8 cellular contexts compared by ENCODE assay signal in the genomic region with DNA sequence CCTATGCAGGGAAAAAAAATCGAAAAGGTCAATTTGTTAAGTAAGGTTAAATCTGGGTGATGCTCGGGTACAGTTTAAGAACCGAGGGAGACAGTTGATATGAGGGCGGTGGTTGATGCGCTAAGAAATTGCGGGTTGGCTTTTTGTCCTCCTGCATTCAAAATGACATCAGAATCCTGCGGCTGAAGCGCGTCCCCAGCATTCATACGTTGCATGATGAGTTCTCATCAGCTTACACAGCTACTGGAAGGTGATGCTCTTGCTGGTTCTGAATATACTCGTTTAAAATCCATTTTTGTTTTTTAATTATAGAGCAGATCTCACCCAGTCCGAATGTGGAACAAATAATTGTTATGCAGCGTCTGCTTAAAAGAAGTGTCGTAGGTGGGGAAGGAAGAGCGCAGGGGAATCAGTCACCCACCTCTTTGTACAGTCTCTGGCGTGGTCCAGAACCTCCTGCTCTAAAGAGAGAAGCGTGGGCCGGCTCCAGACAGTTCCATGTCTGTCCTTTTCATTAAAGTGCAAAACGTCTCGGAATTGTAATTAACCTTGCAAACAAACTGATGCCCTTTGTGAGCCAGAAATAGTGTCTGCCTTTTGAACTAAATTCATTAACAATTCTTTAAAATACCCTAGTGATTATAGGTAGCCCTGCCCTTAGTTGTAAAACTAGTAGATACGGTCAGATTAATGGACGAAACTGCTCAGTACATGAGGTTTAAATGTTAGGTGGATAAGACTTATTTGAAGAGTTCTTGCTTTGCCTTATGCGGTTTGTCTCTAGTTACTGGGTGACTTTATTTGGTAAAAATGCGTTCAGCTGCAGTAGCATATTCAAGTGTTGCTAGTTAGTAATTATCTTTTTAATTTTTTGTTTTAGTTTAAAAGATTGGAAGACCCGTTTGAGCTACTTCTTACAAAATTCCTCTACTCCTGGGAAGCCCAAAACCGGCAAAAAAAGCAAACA. TPM values are rescaled to one million over a fixed set of nuclear protein-coding genes. Genes with fewer than 3 reads are reported as not detected.
A peak's percentile ranks its signal among the peaks of the same experiment; 100 is the strongest.
DNase-seq lines count a peak whose midpoint lies in the region; ATAC-seq and TF ChIP-seq lines count a peak whose summit lies in the region.

No MANE protein-coding gene starts in this region.

- H3K27me3 Mint-ChIP-seq in CD14-positive monocyte (ENCODE audit: low read depth in 3 of 3), result peaks cover 0 to 15% (median 0%) of the 10 kb centered on the region in 3 donors
- peaks cover 21% of the 10 kb centered on the region for H3K27me3 Mint-ChIP-seq in activated naive CD4-positive, alpha-beta T cell treated with anti-CD3 and anti-CD28 coated beads, Interleukin-2, amount 10 ng/mL, durations not matched to agents 7 days and 5 days
- H3K27me3 Mint-ChIP-seq in osteocyte (ENCODE audit: unreplicated experiment), result no peaks in the 10 kb centered on the region

- peak overlapping the region; percentile 98 to 100 for H3K4me3 Mint-ChIP-seq in CD14-positive monocyte
- peak overlapping the region; percentile 89 for H3K4me3 Mint-ChIP-seq in activated naive CD4-positive, alpha-beta T cell treated with anti-CD3 and anti-CD28 coated beads, Interleukin-2, amount 10 ng/mL, durations not matched to agents 7 days and 5 days
- H3K4me3 Mint-ChIP-seq in osteocyte (ENCODE audit: unreplicated experiment), result peak overlapping the region; percentile 99

- H3K4me1 ChIP-seq in OCI-LY7 (ENCODE audit: insufficient read depth, low read length, poor library complexity, severe bottlenecking), result peaks cover 36% of the 10 kb centered on the region
- peaks cover 5% of the 10 kb centered on the region for H3K4me1 ChIP-seq in vagina

- H4K20me1 ChIP-seq in OCI-LY7 (ENCODE audit: insufficient read depth, low read length), result no peaks in the 10 kb centered on the region

- TF ChIP-seq POLR2A in vagina (IDR thresholded peaks at IDR 0.05), result no peak

- POLR2A ChIA-PET in OCI-LY7 (lab: Charles Lee), result interaction anchor here (0.5 to 3.1 kb wide), 13 partner anchors 10 to 299 kb away, joined by 3 to 13 read pairs (median 4); a partner anchor contains a TSS

- H3K4me2 ChIP-seq in OCI-LY7 (ENCODE audit: low read length), result peak overlapping the region; percentile 96

- CTCF ChIA-PET in OCI-LY7 (lab: Charles Lee; ENCODE audit: unreplicated experiment), result no interaction called here
- CTCF ChIA-PET in activated naive CD4-positive, alpha-beta T cell treated with anti-CD3 and anti-CD28 coated beads, Interleukin-2, amount 10 ng/mL, durations not matched to agents 7 days and 5 days (lab: Charles Lee), result interaction anchor here (0.8 to 1.4 kb wide), 2 partner anchors 210 to 313 kb away, joined by 3 read pairs; no protein-coding TSS in a partner anchor

- H3K9me2 ChIP-seq in OCI-LY7 (ENCODE audit: insufficient read depth, low read length), result no peaks in the 10 kb centered on the region

- TF ChIP-seq CTCF in CD14-positive monocyte (IDR thresholded peaks at IDR 0.05), result no peak
- TF ChIP-seq CTCF in OCI-LY7 (conservative IDR thresholded peaks at IDR 0.05; ENCODE audit: low read length), result no peak
- TF ChIP-seq CTCF in osteocyte (IDR thresholded peaks at IDR 0.05), result no peak
- no peak for TF ChIP-seq CTCF in vagina (IDR thresholded peaks at IDR 0.05)

- H3K9me3 ChIP-seq in OCI-LY7 (ENCODE audit: low read length) (no peaks in the 10 kb centered on the region), vagina (no peaks in the 10 kb centered on the region)

- H3K27me3 ChIP-seq in vagina, result no peaks in the 10 kb centered on the region

- H2AFZ ChIP-seq in OCI-LY7 (ENCODE audit: low read length), result peak overlapping the region; percentile 97

- DNase-seq in CD14-positive monocyte (ENCODE audit: low spot score) (no peak), OCI-LY7 (ENCODE audit: low spot score) (peak; percentile 71), glomerular visceral epithelial cell (ENCODE audit: extremely low spot score) (peak; percentile 53), osteocyte (ENCODE audit: extremely low spot score, unreplicated experiment) (no peak), vagina (ENCODE audit: extremely low spot score in 2 of 2) (no peak)
- peak; percentile 70 for DNase-seq in activated naive CD4-positive, alpha-beta T cell treated with anti-CD3 and anti-CD28 coated beads, Interleukin-2, amount 10 ng/mL, durations not matched to agents 7 days and 5 days

- H3K36me3 ChIP-seq in OCI-LY7 (ENCODE audit: insufficient read depth, low read length) (peaks cover 17% of the 10 kb centered on the region), vagina (no peaks in the 10 kb centered on the region)

- peaks cover 32 to 38% of the 10 kb centered on the region in 2 donors for H3K36me3 Mint-ChIP-seq in CD14-positive monocyte
- no peaks in the 10 kb centered on the region for H3K36me3 Mint-ChIP-seq in activated naive CD4-positive, alpha-beta T cell treated with anti-CD3 and anti-CD28 coated beads, Interleukin-2, amount 10 ng/mL, durations not matched to agents 7 days and 5 days
- peaks cover 4% of the 10 kb centered on the region for H3K36me3 Mint-ChIP-seq in osteocyte (ENCODE audit: unreplicated experiment)

- peaks cover 9% of the 10 kb centered on the region; the same call in 1 of the 2 replicates for H3K79me2 ChIP-seq in OCI-LY7 (ENCODE audit: insufficient read depth, low read depth, low read length)

- H3K27ac ChIP-seq in OCI-LY7 (ENCODE audit: low read depth, low read length, poor library complexity, severe bottlenecking) (no peak overlapping the region), vagina (peak overlapping the region; percentile 87)

- peak; percentile 8 for ATAC-seq in HG02943 (IDR thresholded peaks at IDR 0.05; ENCODE audit: low read depth, unreplicated experiment)
- ATAC-seq in HG03460 (IDR thresholded peaks at IDR 0.05; ENCODE audit: unreplicated experiment), result no peak

- H3K27ac Mint-ChIP-seq in CD14-positive monocyte (peak overlapping the region; percentile 97 to 100 (median 99)), osteocyte (ENCODE audit: unreplicated experiment) (peak overlapping the region; percentile 95)
- peak overlapping the region; percentile 78 for H3K27ac Mint-ChIP-seq in activated naive CD4-positive, alpha-beta T cell treated with anti-CD3 and anti-CD28 coated beads, Interleukin-2, amount 10 ng/mL, durations not matched to agents 7 days and 5 days

- H3K4me3 ChIP-seq in OCI-LY7 (ENCODE audit: low read depth, low read length, poor library complexity, severe bottlenecking) (peak overlapping the region; percentile 81), vagina (peak overlapping the region; percentile 65 to 72)

- H3K9me3 Mint-ChIP-seq in CD14-positive monocyte, result peaks cover 0 to 12% (median 6%) of the 10 kb centered on the region in 7 donors
- H3K9me3 Mint-ChIP-seq in activated naive CD4-positive, alpha-beta T cell treated with anti-CD3 and anti-CD28 coated beads, Interleukin-2, amount 10 ng/mL, durations not matched to agents 7 days and 5 days, result no peaks in the 10 kb centered on the region
- H3K9me3 Mint-ChIP-seq in osteocyte (ENCODE audit: unreplicated experiment), result no peaks in the 10 kb centered on the region

- H3K4me1 Mint-ChIP-seq in CD14-positive monocyte, result peaks cover 56% of the 10 kb centered on the region
- peaks cover 29% of the 10 kb centered on the region for H3K4me1 Mint-ChIP-seq in activated naive CD4-positive, alpha-beta T cell treated with anti-CD3 and anti-CD28 coated beads, Interleukin-2, amount 10 ng/mL, durations not matched to agents 7 days and 5 days
- H3K4me1 Mint-ChIP-seq in osteocyte (ENCODE audit: unreplicated experiment), result peaks cover 36% of the 10 kb centered on the region

- TSS peak; percentile 87 for BruUV-seq in OCI-LY7 (replicated peaks; lab: Mats Ljungman, UMichigan)

- intact Hi-C loops in CD14-positive monocyte (cut with micrococcal nuclease), result loop anchor here (2.0 to 10.0 kb wide), 11 partner anchors 63 to 647 kb away; a partner anchor contains a TSS
- intact Hi-C loops in OCI-LY7 (cut with micrococcal nuclease; ENCODE audit: unreplicated experiment), result loop anchor here (2.0 to 5.0 kb wide), 6 partner anchors 175 to 1478 kb away; a partner anchor contains a TSS
- intact Hi-C loops in vagina (cut with DNase I), result loop anchor here (5.0 kb wide), 1 partner anchor 332 kb away; no protein-coding TSS in a partner anchor

RNA-seq across cellular contexts. Expression of a gene that starts 0.7 kb away (rescaled TPM):
- 1,000 to 10,000 TPM; 1,708 to 3,307 TPM for polyA plus RNA-seq in CD14-positive monocyte
- 26.5 and 27.6 TPM in 2 replicates for total RNA-seq in OCI-LY7 (2014; rRNA removed; shearing (Covaris generic))
- 12.5 and 13.6 TPM in 2 replicates for total RNA-seq in OCI-LY7 (2022)
- total RNA-seq in osteocyte, result 6.0 and 7.6 TPM in 2 replicates
- 100 TPM for total RNA-seq in vagina

Comparison
In these comparisons a context has a peak if more than half of its experiments do, and no peak if none do; other contexts are left out.
1. DNase-seq: peak in OCI-LY7 (single experiment), activated naive CD4-positive, alpha-beta T cell treated with anti-CD3 and anti-CD28 coated beads, Interleukin-2, amount 10 ng/mL, durations not matched to agents 7 days and 5 days (single experiment) and glomerular visceral epithelial cell (single experiment); none in CD14-positive monocyte (single experiment), osteocyte (single experiment) and vagina (0 of 2).
2. Peak in every context shown above with its lines, with median percentiles within 50 percentile points of each other: H3K27ac Mint-ChIP-seq and H3K4me3 Mint-ChIP-seq.